Comparison of ENCODE assay signal across 11 cellular contexts in genomic region chr7:121337398-121337797, GRCh38. TPM values are rescaled to one million over a fixed set of nuclear protein-coding genes. Genes with fewer than 3 reads are reported as not detected.
DNase-seq lines count a peak whose midpoint lies in the region; ATAC-seq and TF ChIP-seq lines count a peak whose summit lies in the region.
"Had no signal": no experiment of that assay in that cellular context is flagged by ENCODE, and none has a peak within 500 bp of the region (broad histone marks: within the 10 kb centered on the region; RNA-seq: fewer than 3 reads in every experiment).

No MANE protein-coding gene starts in this region.

- peak; percentile 72 for ATAC-seq in HG03432 (IDR thresholded peaks at IDR 0.05; ENCODE audit: unreplicated experiment)
- peak; percentile 74 for ATAC-seq in SK-N-SH treated with all-trans-retinoic acid at 6 μM for 48 hours

- DNase-seq in DMS153 (lab: John Stamatoyannopoulos, UW) (peak; percentile 33), DMS153 treated with DMSO at 0.1 percent for 48 hours (lab: John Stamatoyannopoulos, UW; ENCODE audit: unreplicated experiment) (no peak), myocyte (ENCODE audit: low read depth) (peak; percentile 66), middle frontal gyrus (ENCODE audit: extremely low spot score, low spot score) (no peak), A172 (ENCODE audit: low spot score) (no peak), NOMO-1 treated with dmso at 0.1 percent for 144 hours (lab: John Stamatoyannopoulos, UW; ENCODE audit: unreplicated experiment) (no peak)
- DNase-seq: 8988T had no signal

TF ChIP-seq in SK-N-SH treated with all-trans-retinoic acid at 6 μM for 48 hours, 23 proteins besides CTCF, POLR2A, EP300 and RAD21:
- TF ChIP-seq, protein P1, sequence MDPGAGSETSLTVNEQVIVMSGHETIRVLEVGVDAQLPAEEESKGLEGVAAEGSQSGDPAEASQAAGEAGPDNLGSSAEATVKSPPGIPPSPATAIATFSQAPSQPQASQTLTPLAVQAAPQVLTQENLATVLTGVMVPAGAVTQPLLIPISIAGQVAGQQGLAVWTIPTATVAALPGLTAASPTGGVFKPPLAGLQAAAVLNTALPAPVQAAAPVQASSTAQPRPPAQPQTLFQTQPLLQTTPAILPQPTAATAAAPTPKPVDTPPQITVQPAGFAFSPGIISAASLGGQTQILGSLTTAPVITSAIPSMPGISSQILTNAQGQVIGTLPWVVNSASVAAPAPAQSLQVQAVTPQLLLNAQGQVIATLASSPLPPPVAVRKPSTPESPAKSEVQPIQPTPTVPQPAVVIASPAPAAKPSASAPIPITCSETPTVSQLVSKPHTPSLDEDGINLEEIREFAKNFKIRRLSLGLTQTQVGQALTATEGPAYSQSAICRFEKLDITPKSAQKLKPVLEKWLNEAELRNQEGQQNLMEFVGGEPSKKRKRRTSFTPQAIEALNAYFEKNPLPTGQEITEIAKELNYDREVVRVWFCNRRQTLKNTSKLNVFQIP (CRISPR knock-in tag; IDR thresholded peaks at IDR 0.05; ENCODE audit: borderline replicate concordance, low read depth): no peak
- TF ChIP-seq RARB (CRISPR knock-in tag; IDR thresholded peaks at IDR 0.05): no peak
- no peak for TF ChIP-seq SNAI2 (CRISPR knock-in tag; IDR thresholded peaks at IDR 0.05)
- no peak for TF ChIP-seq ESRRG (CRISPR knock-in tag; IDR thresholded peaks at IDR 0.05)
- no peak for TF ChIP-seq ZNF8 (CRISPR knock-in tag; IDR thresholded peaks at IDR 0.05)
- no peak for TF ChIP-seq OSR1 (CRISPR knock-in tag; IDR thresholded peaks at IDR 0.05)
- TF ChIP-seq TOX (CRISPR knock-in tag; IDR thresholded peaks at IDR 0.05; ENCODE audit: borderline replicate concordance): no peak
- TF ChIP-seq ZNF565 (CRISPR knock-in tag; conservative IDR thresholded peaks at IDR 0.05; ENCODE audit: low read depth): no peak
- TF ChIP-seq BACH2 (CRISPR knock-in tag; IDR thresholded peaks at IDR 0.05; ENCODE audit: borderline replicate concordance): no peak
- TF ChIP-seq CSRNP3 (CRISPR knock-in tag; IDR thresholded peaks at IDR 0.05): no peak
- TF ChIP-seq ZFP3 (CRISPR knock-in tag; IDR thresholded peaks at IDR 0.05): no peak
- TF ChIP-seq TCF4 (CRISPR knock-in tag; IDR thresholded peaks at IDR 0.05; ENCODE audit: borderline replicate concordance): no peak
- no peak for TF ChIP-seq ZFP30 (CRISPR knock-in tag; IDR thresholded peaks at IDR 0.05)
- TF ChIP-seq, protein P2, sequence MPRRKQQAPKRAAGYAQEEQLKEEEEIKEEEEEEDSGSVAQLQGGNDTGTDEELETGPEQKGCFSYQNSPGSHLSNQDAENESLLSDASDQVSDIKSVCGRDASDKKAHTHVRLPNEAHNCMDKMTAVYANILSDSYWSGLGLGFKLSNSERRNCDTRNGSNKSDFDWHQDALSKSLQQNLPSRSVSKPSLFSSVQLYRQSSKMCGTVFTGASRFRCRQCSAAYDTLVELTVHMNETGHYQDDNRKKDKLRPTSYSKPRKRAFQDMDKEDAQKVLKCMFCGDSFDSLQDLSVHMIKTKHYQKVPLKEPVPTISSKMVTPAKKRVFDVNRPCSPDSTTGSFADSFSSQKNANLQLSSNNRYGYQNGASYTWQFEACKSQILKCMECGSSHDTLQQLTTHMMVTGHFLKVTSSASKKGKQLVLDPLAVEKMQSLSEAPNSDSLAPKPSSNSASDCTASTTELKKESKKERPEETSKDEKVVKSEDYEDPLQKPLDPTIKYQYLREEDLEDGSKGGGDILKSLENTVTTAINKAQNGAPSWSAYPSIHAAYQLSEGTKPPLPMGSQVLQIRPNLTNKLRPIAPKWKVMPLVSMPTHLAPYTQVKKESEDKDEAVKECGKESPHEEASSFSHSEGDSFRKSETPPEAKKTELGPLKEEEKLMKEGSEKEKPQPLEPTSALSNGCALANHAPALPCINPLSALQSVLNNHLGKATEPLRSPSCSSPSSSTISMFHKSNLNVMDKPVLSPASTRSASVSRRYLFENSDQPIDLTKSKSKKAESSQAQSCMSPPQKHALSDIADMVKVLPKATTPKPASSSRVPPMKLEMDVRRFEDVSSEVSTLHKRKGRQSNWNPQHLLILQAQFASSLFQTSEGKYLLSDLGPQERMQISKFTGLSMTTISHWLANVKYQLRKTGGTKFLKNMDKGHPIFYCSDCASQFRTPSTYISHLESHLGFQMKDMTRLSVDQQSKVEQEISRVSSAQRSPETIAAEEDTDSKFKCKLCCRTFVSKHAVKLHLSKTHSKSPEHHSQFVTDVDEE (CRISPR knock-in tag; IDR thresholded peaks at IDR 0.05): no peak
- no peak for TF ChIP-seq GLIS3 (CRISPR knock-in tag; IDR thresholded peaks at IDR 0.05)
- TF ChIP-seq ISL1 (CRISPR knock-in tag; IDR thresholded peaks at IDR 0.05): no peak
- TF ChIP-seq PPARA (CRISPR knock-in tag; IDR thresholded peaks at IDR 0.05; ENCODE audit: borderline replicate concordance): no peak
- TF ChIP-seq, protein P3, sequence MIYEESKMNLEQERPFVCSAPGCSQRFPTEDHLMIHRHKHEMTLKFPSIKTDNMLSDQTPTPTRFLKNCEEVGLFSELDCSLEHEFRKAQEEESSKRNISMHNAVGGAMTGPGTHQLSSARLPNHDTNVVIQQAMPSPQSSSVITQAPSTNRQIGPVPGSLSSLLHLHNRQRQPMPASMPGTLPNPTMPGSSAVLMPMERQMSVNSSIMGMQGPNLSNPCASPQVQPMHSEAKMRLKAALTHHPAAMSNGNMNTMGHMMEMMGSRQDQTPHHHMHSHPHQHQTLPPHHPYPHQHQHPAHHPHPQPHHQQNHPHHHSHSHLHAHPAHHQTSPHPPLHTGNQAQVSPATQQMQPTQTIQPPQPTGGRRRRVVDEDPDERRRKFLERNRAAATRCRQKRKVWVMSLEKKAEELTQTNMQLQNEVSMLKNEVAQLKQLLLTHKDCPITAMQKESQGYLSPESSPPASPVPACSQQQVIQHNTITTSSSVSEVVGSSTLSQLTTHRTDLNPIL (CRISPR knock-in tag; IDR thresholded peaks at IDR 0.05; ENCODE audit: low read depth): no peak
- no peak for TF ChIP-seq ZC3H10 (CRISPR knock-in tag; IDR thresholded peaks at IDR 0.05)

RNA-seq across cellular contexts. Expression of gene WNT16, which starts 8.6 kb away (rescaled TPM):
- total RNA-seq in myocyte: 0.05 TPM in 1 of 2 replicates, not detected in the other
- polyA plus RNA-seq in myocyte (2012): 0.06 TPM
- total RNA-seq in A172 (2014; rRNA removed; shearing (Covaris generic)): not detected in 2 replicates
- total RNA-seq: dermis microvascular lymphatic vessel endothelial cell, lung microvascular endothelial cell had no signal

RNA-seq across cellular contexts. Expression of gene FAM3C, which starts 58.7 kb away (rescaled TPM):
- 111 and 166 TPM in 2 replicates for total RNA-seq in myocyte
- 66.3 TPM for polyA plus RNA-seq in myocyte (2012)
- 67.1 and 75.2 TPM in 2 replicates for total RNA-seq in A172 (2014; rRNA removed; shearing (Covaris generic))

Comparison
In these comparisons a context has a peak if more than half of its experiments do, and no peak if none do; other contexts are left out.
1. DNase-seq: peak in DMS153 (single experiment) and myocyte (single experiment); none in DMS153 treated with DMSO at 0.1 percent for 48 hours (single experiment), middle frontal gyrus (single experiment), A172 (single experiment) and NOMO-1 treated with dmso at 0.1 percent for 144 hours (single experiment).